ENCODE assay signal across 35 cellular contexts in the genomic region with DNA sequence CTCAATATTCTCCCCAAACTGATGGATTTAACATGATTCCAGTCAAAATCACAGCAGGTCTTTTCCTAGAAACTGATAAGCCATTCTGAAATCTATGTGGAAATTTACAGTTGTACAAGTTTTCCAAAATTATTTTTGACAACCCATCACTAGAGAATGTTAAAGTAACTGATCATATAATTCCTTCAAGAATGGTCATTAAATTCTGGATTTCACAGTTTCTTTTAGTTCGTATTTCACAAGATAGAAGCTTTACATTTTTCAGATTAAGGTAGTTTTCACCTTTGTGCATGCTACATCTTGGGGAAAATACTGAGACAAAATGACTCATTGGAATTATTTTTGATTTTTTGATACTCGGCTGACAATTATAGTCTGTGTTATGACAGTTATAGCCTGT.
"Had no signal": no experiment of that assay in that cellular context is flagged by ENCODE, and none has a peak within 500 bp of the region (broad histone marks: within the 10 kb centered on the region; RNA-seq: fewer than 3 reads in every experiment).

No MANE protein-coding gene starts in this region.

- H3K27ac ChIP-seq: KMS-11 had no signal

- DNase-seq: Karpas-422, Kasumi-1, MG63, MM.1S, MV-4-11, NCI-H1048, NCI-H1092, NCI-H1092 treated with DMSO at 0.1 percent for 48 hours, NCI-H1105, NCI-H1105 treated with DMSO at 0.1 percent for 48 hours, NCI-H1417, NCI-H1417 treated with DMSO at 0.1 percent for 48 hours, NCI-H1436, NCI-H1436 treated with DMSO at 0.1 percent for 48 hours, NCI-H146, NCI-H1694, NCI-H1694 treated with DMSO at 0.1 percent for 48 hours, NCI-H187, NCI-H187 treated with DMSO at 0.1 percent for 48 hours, NCI-H1930, NCI-H2029, NCI-H2029 treated with DMSO at 0.1 percent for 48 hours, NCI-H2081, NCI-H2081 treated with DMSO at 0.1 percent for 48 hours, NCI-H2107, NCI-H2171, NCI-H2171 treated with DMSO at 0.1 percent for 48 hours, NCI-H2227 treated with DMSO at 0.1 percent for 48 hours, NCI-H226, NCI-H345, NCI-H446, NCI-H446 treated with DMSO at 0.1 percent for 48 hours, NCI-H510A, NCI-H510A treated with DMSO at 0.1 percent for 48 hours had no signal

- H3K27me3 ChIP-seq: MG63 had no signal

- H3K36me3 ChIP-seq: MG63 had no signal

- H3K9me3 ChIP-seq: MG63 had no signal

- H3K4me3 ChIP-seq: MG63 had no signal

- H3K9ac ChIP-seq: KMS-11 had no signal

- H3K4me2 ChIP-seq: KMS-11 had no signal
